26 cellular contexts compared by ENCODE assay signal in genomic region chr17:71183083-71183697, GRCh38.
"Had no signal": no experiment of that assay in that cellular context is flagged by ENCODE, and none has a peak within 500 bp of the region (broad histone marks: within the 10 kb centered on the region; RNA-seq: fewer than 3 reads in every experiment).

No MANE protein-coding gene starts in this region.

- H3K9me3 Mint-ChIP-seq: activated naive CD4-positive, alpha-beta T cell treated with anti-CD3 and anti-CD28 coated beads for 36 hours had no signal

- H3K36me3 Mint-ChIP-seq: activated naive CD8-positive, alpha-beta T cell had no signal

- H3K4me1 Mint-ChIP-seq: activated CD4-positive, alpha-beta memory T cell treated with anti-CD3 and anti-CD28 coated beads, Interleukin-2, amount 10 ng/mL, durations not matched to agents 7 days and 5 days; activated CD4-positive, alpha-beta T cell treated with anti-CD3 and anti-CD28 coated beads for 36 hours; activated T-helper 17 cell treated with anti-CD3 and anti-CD28 coated beads, Interleukin-2, amount 50 U/mL, for 72 hours had no signal

- H3K27ac Mint-ChIP-seq: activated CD4-positive, alpha-beta memory T cell treated with anti-CD3 and anti-CD28 coated beads, Interleukin-2, amount 10 ng/mL, durations not matched to agents 7 days and 5 days; activated CD4-positive, alpha-beta T cell treated with anti-CD3 and anti-CD28 coated beads for 36 hours; activated naive CD4-positive, alpha-beta T cell treated with anti-CD3 and anti-CD28 coated beads for 36 hours; activated naive CD8-positive, alpha-beta T cell; activated T-helper 17 cell treated with anti-CD3 and anti-CD28 coated beads, Interleukin-2, amount 50 U/mL, for 72 hours had no signal

- H3K4me3 ChIP-seq: SK-N-MC had no signal

- H3K27me3 Mint-ChIP-seq: activated CD4-positive, alpha-beta memory T cell treated with anti-CD3 and anti-CD28 coated beads, Interleukin-2, amount 10 ng/mL, durations not matched to agents 7 days and 5 days; activated CD4-positive, alpha-beta T cell treated with anti-CD3 and anti-CD28 coated beads for 36 hours; activated naive CD8-positive, alpha-beta T cell; activated T-helper 17 cell treated with anti-CD3 and anti-CD28 coated beads, Interleukin-2, amount 50 U/mL, for 72 hours had no signal

- H3K27ac ChIP-seq: SK-N-MC, WERI-Rb-1 had no signal

- DNase-seq: activated CD4-positive, alpha-beta memory T cell treated with anti-CD3 and anti-CD28 coated beads, Interleukin-2, amount 10 ng/mL, durations not matched to agents 7 days and 5 days; activated CD4-positive, alpha-beta T cell treated with anti-CD3 and anti-CD28 coated beads for 36 hours; activated CD4-positive, alpha-beta T cell treated with anti-CD3 and anti-CD28 coated beads, Interleukin-2, amount 50 U/mL, for 1 hour; activated gamma-delta T cell; activated naive CD4-positive, alpha-beta T cell treated with anti-CD3 and anti-CD28 coated beads for 36 hours; activated T-cell treated with anti-CD3 and anti-CD28 coated beads for 4 hours; activated T-cell treated with anti-CD3 and anti-CD28 coated beads, Interleukin-2, amount 50 U/mL, for 48 hours; caudate nucleus; Kasumi-1; KBM-7; NCI-H1092; NCI-H1417; NCI-H1930; NCI-H2107; NCI-H2171 treated with DMSO at 0.1 percent for 48 hours; NCI-H345; NCI-H510A; NCI-H526 treated with DMSO at 0.1 percent for 48 hours; NCI-H82; NK-92 treated with Interleukin-12 subunit alpha and Interleukin-12 subunit beta, amount 100 ng/mL, for 24 hours; T-helper 1 cell; WERI-Rb-1 had no signal

- H3K36me3 ChIP-seq: WERI-Rb-1 had no signal

- ATAC-seq: activated CD4-positive, alpha-beta T cell treated with anti-CD3 and anti-CD28 coated beads for 36 hours; activated T-helper 17 cell treated with anti-CD3 and anti-CD28 coated beads, Interleukin-2, amount 50 U/mL, for 72 hours; Right ventricle myocardium inferior had no signal

- H3K4me3 Mint-ChIP-seq: activated CD4-positive, alpha-beta memory T cell treated with anti-CD3 and anti-CD28 coated beads, Interleukin-2, amount 10 ng/mL, durations not matched to agents 7 days and 5 days; activated CD4-positive, alpha-beta T cell treated with anti-CD3 and anti-CD28 coated beads for 36 hours; activated naive CD4-positive, alpha-beta T cell treated with anti-CD3 and anti-CD28 coated beads for 36 hours; activated naive CD8-positive, alpha-beta T cell; activated T-helper 17 cell treated with anti-CD3 and anti-CD28 coated beads, Interleukin-2, amount 50 U/mL, for 72 hours had no signal
